Comparison of ENCODE assay signal across 18 cellular contexts in genomic region chr6:105831321-105831720, GRCh38.
"Had no signal": no experiment of that assay in that cellular context is flagged by ENCODE, and none has a peak within 500 bp of the region (broad histone marks: within the 10 kb centered on the region; RNA-seq: fewer than 3 reads in every experiment).

No MANE protein-coding gene starts in this region.

- H3K9me3 Mint-ChIP-seq: activated T-cell treated with anti-CD3 and anti-CD28 coated beads, Interleukin-2, amount 50 U/mL, for 24 hours had no signal

- H3K4me3 ChIP-seq: cardiac muscle cell, dorsolateral prefrontal cortex, left lung, transverse colon, vagina had no signal

- H3K36me3 ChIP-seq: cardiac muscle cell, left lung, transverse colon, vagina had no signal

- H3K27me3 ChIP-seq: cardiac muscle cell, dorsolateral prefrontal cortex, left lung, transverse colon, vagina had no signal

- DNase-seq: activated CD4-positive, alpha-beta T cell treated with anti-CD3 and anti-CD28 coated beads, Interleukin-2, amount 50 U/mL, for 4 hours; activated CD4-positive, CD25-positive, alpha-beta regulatory T cell treated with anti-CD3 and anti-CD28 coated beads, Interleukin-2, amount 50 U/mL, for 72 hours; activated naive CD4-positive, alpha-beta T cell treated with anti-CD3 and anti-CD28 coated beads, Interleukin-2, amount 50 U/mL, for 16 hours; activated T-cell treated with anti-CD3 and anti-CD28 coated beads, Interleukin-2, amount 50 U/mL, for 24 hours; dorsolateral prefrontal cortex; endodermal cell; hypothalamus; kidney; left lung; mammary epithelial cell; naive thymus-derived CD8-positive, alpha-beta T cell; nucleus accumbens; stimulated activated CD4-positive, alpha-beta T cell treated with anti-CD3 and anti-CD28 coated beads, Interleukin-4, amount 100 ng/mL, for 24 hours; stimulated activated naive CD4-positive, alpha-beta T cell; substantia nigra; transverse colon had no signal

- H3K27ac Mint-ChIP-seq: activated T-cell treated with anti-CD3 and anti-CD28 coated beads, Interleukin-2, amount 50 U/mL, for 24 hours; endodermal cell had no signal

- H3K4me3 Mint-ChIP-seq: activated T-cell treated with anti-CD3 and anti-CD28 coated beads, Interleukin-2, amount 50 U/mL, for 24 hours; endodermal cell; naive thymus-derived CD8-positive, alpha-beta T cell had no signal

- ATAC-seq: left lung; naive thymus-derived CD8-positive, alpha-beta T cell had no signal

- H3K27ac ChIP-seq: cardiac muscle cell, transverse colon, vagina had no signal

- H3K4me1 ChIP-seq: transverse colon, vagina had no signal

- H3K9me3 ChIP-seq: left lung, transverse colon, vagina had no signal
